Comparison of ENCODE assay signal across 11 cellular contexts in genomic region chr2:107633580-107634147, GRCh38.
DNase-seq lines count a peak whose midpoint lies in the region; ATAC-seq, FAIRE-seq and TF ChIP-seq lines count a peak whose summit lies in the region.
"Had no signal": no experiment of that assay in that cellular context is flagged by ENCODE, and none has a peak within 500 bp of the region (broad histone marks: within the 10 kb centered on the region; RNA-seq: fewer than 3 reads in every experiment).

No MANE protein-coding gene starts in this region.

- no peak overlapping the region for H3K9ac ChIP-seq in IMR-90 (ENCODE audit: low read depth, low read length)
- H3K9ac ChIP-seq in astrocyte (ENCODE audit: low read length): peak overlapping the region; percentile 37

- H2AK5ac ChIP-seq in IMR-90 (ENCODE audit: low read depth, low read length): no peak overlapping the region

- no peak overlapping the region for H2AK9ac ChIP-seq in IMR-90 (replicated peaks; ENCODE audit: low read depth, low read length, poor library complexity)

- no peak for ATAC-seq in IMR-90 (ENCODE audit: low read depth)
- ATAC-seq: activated CD4-positive, CD25-positive, alpha-beta regulatory T cell treated with anti-CD3 and anti-CD28 coated beads, Interleukin-2, amount 50 U/mL, for 24 hours had no signal

- H4K20me1 ChIP-seq in IMR-90 (ENCODE audit: insufficient read depth, low read length) (no peaks in the 10 kb centered on the region), astrocyte (ENCODE audit: insufficient read depth, low read length) (no peaks in the 10 kb centered on the region)

- TF ChIP-seq CTCF in AG09309 (IDR thresholded peaks at IDR 0.05; ENCODE audit: control insufficient read depth, insufficient read depth, low read depth, low read length, missing control alignments): no peak
- TF ChIP-seq CTCF in IMR-90 (conservative IDR thresholded peaks at IDR 0.05; ENCODE audit: low read depth, low read length): no peak
- TF ChIP-seq CTCF in astrocyte (IDR thresholded peaks at IDR 0.05; ENCODE audit: insufficient read depth, low read depth, low read length): no peak
- no peak for TF ChIP-seq CTCF in kidney epithelial cell (IDR thresholded peaks at IDR 0.05; ENCODE audit: insufficient read depth, low read length, poor library complexity, severe bottlenecking)

- peak; percentile 62 for FAIRE-seq in astrocyte (lab: Jason Lieb, UNC)

- H3K4me3 Mint-ChIP-seq in astrocyte (ENCODE audit: unreplicated experiment): no peak overlapping the region

- no peaks in the 10 kb centered on the region for H3K36me3 Mint-ChIP-seq in astrocyte (ENCODE audit: low read depth, unreplicated experiment)

- peaks cover 2% of the 10 kb centered on the region; the same call in 1 of the 2 replicates for H3K9me3 ChIP-seq in IMR-90 (ENCODE audit: control insufficient read depth, insufficient read depth, low read length)
- H3K9me3 ChIP-seq in astrocyte (ENCODE audit: insufficient read depth, low read depth, low read length): no peaks in the 10 kb centered on the region
- H3K9me3 ChIP-seq: Peyer's patch had no signal

- in situ Hi-C loops in IMR-90 (cut with MboI; ENCODE audit: low sequenced_read_pairs): no loop called here

- DNase-seq in AG09309 (ENCODE audit: low read depth) (peak; percentile 74), IMR-90 (peak; percentile 85), astrocyte (ENCODE audit: low read depth) (peak; percentile 92), kidney epithelial cell (ENCODE audit: low read depth) (peak; percentile 45), DMS79 treated with DMSO at 0.1 percent for 48 hours (lab: John Stamatoyannopoulos, UW) (no peak), NCI-H524 treated with DMSO at 0.1 percent for 48 hours (lab: John Stamatoyannopoulos, UW) (no peak), GOT3 (lab: John Stamatoyannopoulos, UW) (no peak)
- DNase-seq in central memory CD4-positive, alpha-beta T cell: no peak
- DNase-seq: dermis blood vessel endothelial cell, Peyer's patch had no signal

- no peak overlapping the region for H4K91ac ChIP-seq in IMR-90 (ENCODE audit: insufficient read depth, low read depth, low read length)

- H2BK120ac ChIP-seq in IMR-90 (ENCODE audit: low read depth, low read length): peak overlapping the region; percentile 53; the same call in 1 of the 2 replicates

- intact Hi-C loops in IMR-90 (cut with micrococcal nuclease): no loop called here

- no CpG with 5 or more reads among the region's 3 CpGs for WGBS in IMR-90 (ENCODE audit: extremely low coverage in 2 of 2, insufficient read length in 1 of 2), 2 experiments

- dilution Hi-C loops in IMR-90 (cut with HindIII; ENCODE audit: low sequenced_read_pairs, unreplicated experiment): no loop called here

- no peak for TF ChIP-seq POLR2A in IMR-90 (IDR thresholded peaks at IDR 0.05; ENCODE audit: low read depth, low read length)

- H3K9me1 ChIP-seq in IMR-90 (ENCODE audit: insufficient read depth, low read length): no peaks in the 10 kb centered on the region

- peak overlapping the region; percentile 57; the same call in 1 of the 2 replicates for H3K18ac ChIP-seq in IMR-90 (ENCODE audit: low read depth, low read length)

- no peak overlapping the region for H2BK15ac ChIP-seq in IMR-90 (ENCODE audit: low read depth, low read length)

- no peak overlapping the region for H3K56ac ChIP-seq in IMR-90 (ENCODE audit: extremely low read depth, insufficient read depth, low read length)

- peak overlapping the region in 1 of 2 experiments; percentile 47; a peak in 1 of 4 replicates for H4K8ac ChIP-seq in IMR-90 (ENCODE audit: low read depth in 2 of 2, low read length in 2 of 2)

- no peak overlapping the region for H3K4me3 ChIP-seq in AG09309 (ENCODE audit: control insufficient read depth, low read depth, low read length)
- no peak overlapping the region for H3K4me3 ChIP-seq in IMR-90 (ENCODE audit: insufficient read depth, low read depth, low read length)
- H3K4me3 ChIP-seq in astrocyte (ENCODE audit: insufficient read depth, low read depth, low read length): no peak overlapping the region
- H3K4me3 ChIP-seq in kidney epithelial cell (ENCODE audit: low read depth, low read length): no peak overlapping the region
- H3K4me3 ChIP-seq: Peyer's patch had no signal

- H3K23ac ChIP-seq in IMR-90 (ENCODE audit: low read depth, low read length): no peak overlapping the region

- H3K4ac ChIP-seq in IMR-90 (ENCODE audit: low read depth, low read length): peak overlapping the region; percentile 37; the same call in 1 of the 2 replicates

- H3K27me3 ChIP-seq in IMR-90 (ENCODE audit: control insufficient read depth, insufficient read depth, low read length) (no peaks in the 10 kb centered on the region), astrocyte (ENCODE audit: insufficient read depth, low read length) (no peaks in the 10 kb centered on the region), kidney epithelial cell (ENCODE audit: control insufficient read depth, insufficient read depth, low read length) (no peaks in the 10 kb centered on the region)

- no peaks in the 10 kb centered on the region for H3K79me2 ChIP-seq in astrocyte (ENCODE audit: insufficient read depth, low read length)

- peaks cover 17% of the 10 kb centered on the region for H3K4me1 Mint-ChIP-seq in astrocyte (ENCODE audit: low read depth, unreplicated experiment)

- H3K4me2 ChIP-seq in IMR-90 (ENCODE audit: low read depth, low read length) (no peak overlapping the region), astrocyte (ENCODE audit: low read length) (peak overlapping the region; percentile 61)

- CTCF ChIA-PET in IMR-90 (lab: Yijun Ruan, JAX): no interaction called here

- BruUV-seq in IMR-90 (replicated peaks; lab: Mats Ljungman, UMichigan): no TSS peak

- H2BK20ac ChIP-seq in IMR-90 (ENCODE audit: low read depth, low read length): no peak overlapping the region

- no peaks in the 10 kb centered on the region for H3K79me1 ChIP-seq in IMR-90 (ENCODE audit: low read depth in 1 of 2, low read length in 2 of 2)

- H2AFZ ChIP-seq in IMR-90 (replicated peaks; ENCODE audit: low read length, poor library complexity) (no peak overlapping the region), astrocyte (ENCODE audit: low read depth, low read length) (no peak overlapping the region)

- H3K27ac Mint-ChIP-seq in astrocyte (ENCODE audit: unreplicated experiment): peak overlapping the region; percentile 67

- H3K27ac ChIP-seq in IMR-90 (ENCODE audit: insufficient read depth, low read length) (no peak overlapping the region), astrocyte (ENCODE audit: low read depth, low read length) (peak overlapping the region; percentile 77)
- H3K27ac ChIP-seq: Peyer's patch had no signal

- POLR2A ChIA-PET in IMR-90 (lab: Charles Lee; ENCODE audit: unreplicated experiment): no interaction called here

- no peak overlapping the region for H4K5ac ChIP-seq in IMR-90 (ENCODE audit: low read depth, low read length)

- no peaks in the 10 kb centered on the region for H3K27me3 Mint-ChIP-seq in astrocyte (ENCODE audit: low read depth, unreplicated experiment)

- H3K36me3 ChIP-seq in IMR-90 (ENCODE audit: control insufficient read depth, insufficient read depth, low read length) (no peaks in the 10 kb centered on the region), astrocyte (ENCODE audit: insufficient read depth, low read length) (no peaks in the 10 kb centered on the region), kidney epithelial cell (ENCODE audit: control insufficient read depth, insufficient read depth, low read length) (no peaks in the 10 kb centered on the region)
- H3K36me3 ChIP-seq: Peyer's patch had no signal

- peaks cover 3% of the 10 kb centered on the region; the same call in 1 of the 2 replicates for H3K4me1 ChIP-seq in IMR-90 (ENCODE audit: control insufficient read depth, insufficient read depth, low read length)
- peaks cover 19% of the 10 kb centered on the region for H3K4me1 ChIP-seq in astrocyte (ENCODE audit: insufficient read depth, low read length)
- H3K4me1 ChIP-seq: Peyer's patch had no signal

- no peak overlapping the region for H3K14ac ChIP-seq in IMR-90 (replicated peaks; ENCODE audit: low read depth, low read length)

- H2BK5ac ChIP-seq in IMR-90 (ENCODE audit: low read depth, low read length, poor library complexity, severe bottlenecking): peak overlapping the region; percentile 93

- peaks cover 11% of the 10 kb centered on the region for H3K9me3 Mint-ChIP-seq in astrocyte (ENCODE audit: unreplicated experiment)

- TF ChIP-seq RAD21 in IMR-90 (IDR thresholded peaks at IDR 0.05; ENCODE audit: low read length): no peak

TF ChIP-seq in IMR-90, 13 proteins besides CTCF, POLR2A, EP300 and RAD21:
- TF ChIP-seq USF2 (IDR thresholded peaks at IDR 0.05; ENCODE audit: low read depth, low read length) (peak; percentile 46; the same call in 1 of the 2 replicates), NFE2L2 (IDR thresholded peaks at IDR 0.05; ENCODE audit: low read depth, low read length) (peak; percentile 97), CEBPB (IDR thresholded peaks at IDR 0.05; ENCODE audit: low read depth, low read length) (peak; percentile 82), MAFK (IDR thresholded peaks at IDR 0.05; ENCODE audit: low read depth, low read length) (peak; percentile 77), RCOR1 (IDR thresholded peaks at IDR 0.05; ENCODE audit: insufficient replicate concordance, low read length) (no peak), ELK1 (IDR thresholded peaks at IDR 0.05; ENCODE audit: borderline replicate concordance, low read depth, low read length) (no peak), MAZ (IDR thresholded peaks at IDR 0.05; ENCODE audit: borderline replicate concordance, low read depth, low read length) (no peak), FOS (IDR thresholded peaks at IDR 0.05; ENCODE audit: low read depth, low read length) (peak; percentile 96)

Comparison
In these comparisons a context has a peak if more than half of its experiments do, and no peak if none do; other contexts are left out.
1. DNase-seq: peak in AG09309 (single experiment), IMR-90 (single experiment), astrocyte (single experiment) and kidney epithelial cell (single experiment); none in DMS79 treated with DMSO at 0.1 percent for 48 hours (single experiment), central memory CD4-positive, alpha-beta T cell (single experiment), NCI-H524 treated with DMSO at 0.1 percent for 48 hours (single experiment) and GOT3 (single experiment).